Comparison of ENCODE assay signal across 10 cellular contexts in genomic region chr1:207810173-207810572, GRCh38. TPM values are rescaled to one million over a fixed set of nuclear protein-coding genes. Genes with fewer than 3 reads are reported as not detected.
DNase-seq lines count a peak whose midpoint lies in the region; TF ChIP-seq lines count a peak whose summit lies in the region.
"Had no signal": no experiment of that assay in that cellular context is flagged by ENCODE, and none has a peak within 500 bp of the region (broad histone marks: within the 10 kb centered on the region; RNA-seq: fewer than 3 reads in every experiment).

No MANE protein-coding gene starts in this region.

- intact Hi-C loops in activated CD4-positive, alpha-beta memory T cell treated with anti-CD3 and anti-CD28 coated beads for 36 hours (cut with micrococcal nuclease) = no loop called here
- intact Hi-C loops in stomach (cut with DNase I; ENCODE audit: low total_unique reads) = loop anchor here (10.0 kb wide), 1 partner anchor 55 kb away; no protein-coding TSS in a partner anchor

- peaks cover 69% of the 10 kb centered on the region for H3K36me3 Mint-ChIP-seq in activated CD4-positive, alpha-beta memory T cell treated with anti-CD3 and anti-CD28 coated beads for 36 hours

- peak overlapping the region; percentile 64 for H3K27ac Mint-ChIP-seq in activated CD4-positive, alpha-beta memory T cell treated with anti-CD3 and anti-CD28 coated beads for 36 hours

- peak overlapping the region; percentile 58 to 98 (median 97) for H3K27ac ChIP-seq in stomach
- H3K27ac ChIP-seq in SJCRH30 = no peak overlapping the region

- peak; percentile 72 for DNase-seq in GM04504 (ENCODE audit: low read depth)
- DNase-seq in activated CD4-positive, alpha-beta memory T cell treated with anti-CD3 and anti-CD28 coated beads for 36 hours = no peak
- peak; percentile 91 for DNase-seq in fibroblast of mammary gland (ENCODE audit: low read depth)
- DNase-seq in stomach = no peak
- no peak for DNase-seq in NCI-H2196 treated with DMSO at 0.1 percent for 48 hours (lab: John Stamatoyannopoulos, UW; ENCODE audit: unreplicated experiment)
- no peak for DNase-seq in SJCRH30
- DNase-seq in NCI-H2029 (lab: John Stamatoyannopoulos, UW) = no peak
- DNase-seq: effector CD8-positive, alpha-beta T cell; stimulated activated naive CD4-positive, alpha-beta T cell had no signal

- no peak overlapping the region for H3K4me3 Mint-ChIP-seq in activated CD4-positive, alpha-beta memory T cell treated with anti-CD3 and anti-CD28 coated beads for 36 hours

- POLR2A ChIA-PET in activated CD4-positive, alpha-beta memory T cell treated with anti-CD3 and anti-CD28 coated beads for 36 hours (lab: Charles Lee) = no interaction called here

- H3K27me3 ChIP-seq in stomach (no peaks in the 10 kb centered on the region), SJCRH30 (no peaks in the 10 kb centered on the region)

- WGBS in stomach, 5 donors = 47 to 73% (median 52%) methylated on average over 2 of the region's 2 CpGs

- H3K4me1 ChIP-seq in stomach (peaks cover 100% of the 10 kb centered on the region in 4 donors), SJCRH30 (no peaks in the 10 kb centered on the region)

- H3K4me3 ChIP-seq in fibroblast of mammary gland (ENCODE audit: control insufficient read depth, low read depth, low read length) (no peak overlapping the region), stomach (peak overlapping the region in 1 of 4 donors; percentile 35), SJCRH30 (no peak overlapping the region)
- H3K4me3 ChIP-seq: skin epidermis had no signal

- TF ChIP-seq CTCF in fibroblast of mammary gland (conservative IDR thresholded peaks at IDR 0.05; ENCODE audit: control insufficient read depth, insufficient read depth, low read depth, low read length) = no peak
- no peak for TF ChIP-seq CTCF in stomach (IDR thresholded peaks at IDR 0.05)

- no peaks in the 10 kb centered on the region for H3K27me3 Mint-ChIP-seq in activated CD4-positive, alpha-beta memory T cell treated with anti-CD3 and anti-CD28 coated beads for 36 hours

- H3K9me3 ChIP-seq in stomach = no peaks in the 10 kb centered on the region
- H3K9me3 ChIP-seq in SJCRH30 (replicated peaks) = no peaks in the 10 kb centered on the region

- TF ChIP-seq EP300 in stomach (IDR thresholded peaks at IDR 0.05) = no peak

- H3K4me1 Mint-ChIP-seq in activated CD4-positive, alpha-beta memory T cell treated with anti-CD3 and anti-CD28 coated beads for 36 hours (ENCODE audit: low read depth) = peaks cover 74% of the 10 kb centered on the region

- H3K9me3 Mint-ChIP-seq in activated CD4-positive, alpha-beta memory T cell treated with anti-CD3 and anti-CD28 coated beads for 36 hours = no peaks in the 10 kb centered on the region

- H3K36me3 ChIP-seq in stomach (peaks cover 81 to 100% (median 98%) of the 10 kb centered on the region in 4 donors), SJCRH30 (no peaks in the 10 kb centered on the region)

- TF ChIP-seq POLR2A in stomach (IDR thresholded peaks at IDR 0.05) = no peak

- CTCF ChIA-PET in activated CD4-positive, alpha-beta memory T cell treated with anti-CD3 and anti-CD28 coated beads for 36 hours (lab: Charles Lee) = interaction anchor here (1.5 to 3.2 kb wide), 5 partner anchors 13 to 153 kb away, joined by 6 to 23 read pairs (median 17); no protein-coding TSS in a partner anchor

RNA-seq across cellular contexts. Expression of gene CD46, which starts 58.3 kb away (rescaled TPM):
- total RNA-seq in activated CD4-positive, alpha-beta memory T cell treated with anti-CD3 and anti-CD28 coated beads for 36 hours = 10 to 100 TPM; 94.6 to 96.9 TPM
- total RNA-seq in stomach = 100 to 1,000 TPM in 3 of 5 donors, 10 to 100 TPM in 2; 31.5 to 424 (median 102) TPM
- polyA plus RNA-seq in stomach = 100 to 1,000 TPM in 1 of 3 donors, 10 to 100 TPM in 2; 25.2 to 104 (median 69.3) TPM
- total RNA-seq in SJCRH30 (2014; rRNA removed; shearing (Covaris generic)) = 84.6 and 95.1 TPM in 2 replicates

Comparison
In these comparisons a context has a peak if more than half of its experiments do, and no peak if none do; other contexts are left out.
1. DNase-seq: peak in GM04504 (single experiment) and fibroblast of mammary gland (single experiment); none in activated CD4-positive, alpha-beta memory T cell treated with anti-CD3 and anti-CD28 coated beads for 36 hours (single experiment), stomach (single experiment), NCI-H2196 treated with DMSO at 0.1 percent for 48 hours (single experiment), SJCRH30 (0 of 2) and NCI-H2029 (single experiment).